ENCODE assay signal across 21 cellular contexts in genomic region chr15:27324871-27325270, GRCh38.
DNase-seq lines count a peak whose midpoint lies in the region; ATAC-seq and TF ChIP-seq lines count a peak whose summit lies in the region.
"Had no signal": no experiment of that assay in that cellular context is flagged by ENCODE, and none has a peak within 500 bp of the region (broad histone marks: within the 10 kb centered on the region; RNA-seq: fewer than 3 reads in every experiment).

No MANE protein-coding gene starts in this region.

- no peak overlapping the region for H3K27ac ChIP-seq in SJCRH30
- H3K27ac ChIP-seq in tibial artery, result no peak overlapping the region

- intact Hi-C loops in tibial artery (cut with DNase I; ENCODE audit: low total_unique reads), result no loop called here

- DNase-seq in Caki2 (ENCODE audit: low read depth) (peak; percentile 10), NCI-H69 (lab: John Stamatoyannopoulos, UW) (peak; percentile 63), renal cortical epithelial cell (ENCODE audit: low read depth) (peak; percentile 37), SJCRH30 (no peak), ureter (ENCODE audit: low spot score) (no peak), tibial artery (no peak)
- no peak for DNase-seq in activated T-cell treated with anti-CD3 and anti-CD28 coated beads, Interleukin-2, amount 50 U/mL, for 48 hours
- DNase-seq: 8988T; ACHN; BE2C; Calu3; CD8-positive, alpha-beta memory T cell; H9; NCI-H1092 treated with DMSO at 0.1 percent for 48 hours; NCI-H1436; NCI-H187; NCI-H345; NCI-H510A treated with DMSO at 0.1 percent for 48 hours; SIG-M5; SK-N-SH had no signal

- peak; percentile 8 for ATAC-seq in esophagus mucosa

- H3K4me3 ChIP-seq in SJCRH30, result no peak overlapping the region
- H3K4me3 ChIP-seq in tibial artery, result no peak overlapping the region

- H3K36me3 ChIP-seq in SJCRH30 (no peaks in the 10 kb centered on the region), tibial artery (no peaks in the 10 kb centered on the region)
- H3K36me3 ChIP-seq: BE2C had no signal

- H3K4me1 ChIP-seq in SJCRH30 (no peaks in the 10 kb centered on the region), tibial artery (no peaks in the 10 kb centered on the region)
- H3K4me1 ChIP-seq: BE2C had no signal

- in situ Hi-C loops in Caki2 (cut with HindIII; ENCODE audit: low pct_unique_long_range_greater_than_20kb, low sequenced_read_pairs), result no loop called here

- TF ChIP-seq CTCF in tibial artery (IDR thresholded peaks at IDR 0.05), result no peak

- H3K27me3 ChIP-seq in SJCRH30 (no peaks in the 10 kb centered on the region), tibial artery (no peaks in the 10 kb centered on the region)
- H3K27me3 ChIP-seq: BE2C had no signal

- H3K9me3 ChIP-seq in SJCRH30 (replicated peaks) (no peaks in the 10 kb centered on the region), tibial artery (no peaks in the 10 kb centered on the region)
- H3K9me3 ChIP-seq: BE2C had no signal

Comparison
In these comparisons a context has a peak if more than half of its experiments do, and no peak if none do; other contexts are left out.
1. DNase-seq: peak in Caki2 (single experiment), NCI-H69 (single experiment) and renal cortical epithelial cell (single experiment); none in activated T-cell treated with anti-CD3 and anti-CD28 coated beads, Interleukin-2, amount 50 U/mL, for 48 hours (0 of 2), SJCRH30 (0 of 2), ureter (single experiment) and tibial artery (0 of 2).